In the genomic region with DNA sequence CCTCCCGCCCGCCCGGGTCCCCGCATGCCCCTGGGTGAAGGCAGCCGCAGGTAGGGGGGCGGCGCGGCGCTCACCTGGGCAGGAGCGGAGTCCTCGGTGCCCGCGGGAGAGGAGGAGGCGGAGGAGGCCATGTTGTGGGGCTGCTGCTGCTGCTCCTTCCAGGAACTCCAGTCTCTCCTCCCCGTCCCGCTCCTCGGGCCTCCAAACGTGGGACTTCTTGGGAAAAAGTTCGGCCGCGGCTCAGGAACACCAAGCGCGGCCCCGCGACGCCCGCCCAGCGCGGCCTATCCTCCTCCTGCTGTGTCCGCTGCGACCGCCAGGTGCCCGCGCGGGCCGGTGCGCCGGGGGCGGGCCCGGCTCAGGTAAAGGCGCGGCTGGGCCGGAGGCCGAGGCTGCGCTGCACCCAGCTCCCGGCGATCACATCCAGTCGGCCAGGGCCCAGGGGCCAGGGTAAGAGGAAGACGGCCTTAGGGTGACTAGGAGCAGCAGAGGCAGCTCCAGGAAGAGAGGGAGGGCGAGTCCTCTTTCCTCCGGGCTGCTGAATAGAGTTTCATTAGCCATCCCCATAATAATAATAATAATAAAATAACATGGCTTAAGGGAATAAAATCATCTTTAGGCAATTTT, we compare ENCODE assay signal across 8 cellular contexts. TPM values are rescaled to one million over a fixed set of nuclear protein-coding genes. Genes with fewer than 3 reads are reported as not detected.
A peak's percentile ranks its signal among the peaks of the same experiment; 100 is the strongest.
DNase-seq lines count a peak whose midpoint lies in the region; ATAC-seq and TF ChIP-seq lines count a peak whose summit lies in the region.

No MANE protein-coding gene starts in this region.

- H3K4me1 Mint-ChIP-seq in MCF 10A (ENCODE audit: insufficient read depth, unreplicated experiment) = peaks cover 23% of the 10 kb centered on the region

- ATAC-seq in GM18520 (IDR thresholded peaks at IDR 0.05; ENCODE audit: unreplicated experiment) (peak; percentile 38), HG03108 (IDR thresholded peaks at IDR 0.05; ENCODE audit: unreplicated experiment) (peak; percentile 59)

- H3K4me3 Mint-ChIP-seq in MCF 10A (ENCODE audit: unreplicated experiment) = peak overlapping the region; percentile 89

- no TSS peak for BruUV-seq in MCF 10A (replicated peaks; lab: Mats Ljungman, UMichigan)

- intact Hi-C loops in MCF 10A (cut with micrococcal nuclease) = loop anchor here (5.0 kb wide), 2 partner anchors 81 to 879 kb away; no protein-coding TSS in a partner anchor

- peak; percentile 50 for TF ChIP-seq CTCF in MCF 10A (IDR thresholded peaks at IDR 0.05; ENCODE audit: unreplicated experiment)

- H3K27me3 Mint-ChIP-seq in MCF 10A (ENCODE audit: insufficient read depth, unreplicated experiment) = no peaks in the 10 kb centered on the region

- peak overlapping the region; percentile 63 for H3K27ac Mint-ChIP-seq in MCF 10A (ENCODE audit: low read depth, unreplicated experiment)

- H3K36me3 Mint-ChIP-seq in MCF 10A (ENCODE audit: insufficient read depth, unreplicated experiment) = no peaks in the 10 kb centered on the region

- DNase-seq in ACHN = peak; percentile 54
- peak; percentile 38 for DNase-seq in T follicular helper cell (ENCODE audit: low read depth)
- DNase-seq in MCF 10A (ENCODE audit: unreplicated experiment) = peak; percentile 70
- peak; percentile 20 for DNase-seq in kidney glomerular epithelial cell (lab: John Stamatoyannopoulos, UW)
- peak; percentile 24 to 26 for DNase-seq in stimulated activated CD4-positive, alpha-beta T cell treated with anti-CD3 and anti-CD28 coated beads, Interleukin-4, amount 100 ng/mL, for 48 hours (ENCODE audit: low read depth in 2 of 2)
- DNase-seq in SIG-M5 (lab: John Stamatoyannopoulos, UW) = no peak

- POLR2A ChIA-PET in MCF 10A (lab: Yijun Ruan, JAX) = interaction anchor here (0.7 to 2.7 kb wide), 21 partner anchors 10 to 507 kb away, joined by 3 to 16 read pairs (median 5); partner anchors contain the start of gene CDK1

- CTCF ChIA-PET in MCF 10A (lab: Yijun Ruan, JAX) = interaction anchor here (0.5 to 1.1 kb wide), 7 partner anchors 8 to 619 kb away, joined by 3 to 7 read pairs (median 4); no protein-coding TSS in a partner anchor

- H3K9me3 Mint-ChIP-seq in MCF 10A (ENCODE audit: unreplicated experiment) = no peaks in the 10 kb centered on the region

- in situ Hi-C loops in ACHN (cut with HindIII; ENCODE audit: low pct_ligation_motif_present, low pct_unique_long_range_greater_than_20kb, low sequenced_read_pairs) = no loop called here

RNA-seq across cellular contexts. Expression of gene CDK1, which starts 45.0 kb away (rescaled TPM):
- total RNA-seq in MCF 10A (2022) = 37.4 and 48.8 TPM in 2 replicates
